ENCODE assay signal across 9 cellular contexts in the genomic region with DNA sequence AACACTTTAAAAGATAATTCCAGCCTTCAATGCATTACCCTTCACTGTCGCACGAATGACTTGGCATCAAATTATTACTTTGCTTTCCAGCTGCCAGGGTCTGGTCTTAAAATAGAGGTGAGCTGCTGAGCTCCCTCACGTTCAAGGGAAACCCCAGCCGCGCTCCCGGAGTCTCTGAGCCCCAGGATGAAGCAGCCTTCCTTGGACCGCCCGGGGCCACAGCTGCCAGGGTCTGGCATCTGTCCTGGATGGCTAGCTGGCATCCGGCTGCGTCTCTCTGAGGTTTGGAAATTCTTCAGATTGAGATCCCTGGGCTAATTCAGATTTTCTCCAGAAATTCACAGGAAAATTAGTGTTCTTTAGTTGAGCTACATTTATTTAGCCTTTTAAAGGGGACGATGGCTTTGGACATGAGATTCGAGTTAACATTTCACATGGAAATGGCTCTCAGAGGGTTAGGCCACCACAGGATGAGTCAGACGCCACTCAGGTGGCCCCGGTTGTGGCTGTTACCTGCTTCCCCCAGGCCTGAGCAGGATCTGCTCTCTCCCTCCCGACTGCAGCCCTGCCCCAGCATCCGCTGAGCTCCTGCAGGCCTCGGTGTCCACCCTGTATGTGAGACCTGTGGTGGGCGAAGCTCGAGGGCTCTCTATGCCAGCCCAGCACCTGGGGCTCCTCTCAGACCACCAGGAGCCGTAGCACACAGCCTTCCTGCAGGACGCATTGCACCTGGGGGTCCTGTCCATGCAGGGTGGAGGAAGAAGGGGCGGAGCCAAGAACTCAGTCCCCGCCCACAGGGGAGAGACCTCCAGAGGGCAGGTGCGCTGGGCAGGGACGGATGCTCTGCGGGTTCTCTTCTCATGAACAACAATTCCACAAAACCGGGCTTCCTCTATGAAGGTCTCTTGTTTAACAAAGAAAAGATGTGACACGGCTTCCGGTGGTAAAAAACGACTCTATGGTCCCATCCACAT.
"Had no signal": no experiment of that assay in that cellular context is flagged by ENCODE, and none has a peak within 500 bp of the region (broad histone marks: within the 10 kb centered on the region; RNA-seq: fewer than 3 reads in every experiment).

No MANE protein-coding gene starts in this region.

- H3K9me3 Mint-ChIP-seq: activated CD4-positive, alpha-beta T cell treated with anti-CD3 and anti-CD28 coated beads, Interleukin-2, amount 10 ng/mL, durations not matched to agents 7 days and 5 days; activated T-helper 1 cell treated with anti-CD3 and anti-CD28 coated beads, Interleukin-12 subunit alpha, Interleukin-12 subunit beta, Interleukin-2, Interleukin-4 antibody, amounts not matched to agents 30 ng/mL and 10 ng/mL and 1 ng/mL, durations not matched to agents 14 hours and 24 hours and 36 hours; neural crest cell; stimulated activated memory B cell treated with anti-CD40 and anti-IgM and Interleukin-4, amounts not matched to agents 10 μg/mL and 1 μg/mL and 100 μg/mL, for 72 hours had no signal

- DNase-seq: activated CD4-positive, alpha-beta T cell treated with anti-CD3 and anti-CD28 coated beads, Interleukin-2, amount 10 ng/mL, durations not matched to agents 7 days and 5 days; activated CD8-positive, alpha-beta memory T cell treated with anti-CD3 and anti-CD28 coated beads for 24 hours; left ventricle myocardium inferior; mesendoderm had no signal

- H3K27ac Mint-ChIP-seq: activated T-helper 1 cell treated with anti-CD3 and anti-CD28 coated beads, Interleukin-12 subunit alpha, Interleukin-12 subunit beta, Interleukin-2, Interleukin-4 antibody, amounts not matched to agents 30 ng/mL and 10 ng/mL and 1 ng/mL, durations not matched to agents 14 hours and 24 hours and 36 hours; stimulated activated memory B cell treated with anti-CD40 and anti-IgM and Interleukin-4, amounts not matched to agents 10 μg/mL and 1 μg/mL and 100 μg/mL, for 72 hours had no signal

- H3K4me1 Mint-ChIP-seq: activated CD4-positive, alpha-beta T cell treated with anti-CD3 and anti-CD28 coated beads, Interleukin-2, amount 10 ng/mL, durations not matched to agents 7 days and 5 days; neural crest cell; stimulated activated memory B cell treated with anti-CD40 and anti-IgM and Interleukin-4, amounts not matched to agents 10 μg/mL and 1 μg/mL and 100 μg/mL, for 72 hours had no signal

- H3K4me3 ChIP-seq: hepatocyte, left ventricle myocardium inferior, tibial nerve had no signal

- H3K27ac ChIP-seq: hepatocyte, left ventricle myocardium inferior, tibial nerve had no signal

- ATAC-seq: stimulated activated memory B cell treated with anti-CD40 and anti-IgM and Interleukin-4, amounts not matched to agents 10 μg/mL and 1 μg/mL and 100 μg/mL, for 72 hours had no signal

- H3K27me3 ChIP-seq: hepatocyte, tibial nerve had no signal

- H3K27me3 Mint-ChIP-seq: activated CD4-positive, alpha-beta T cell treated with anti-CD3 and anti-CD28 coated beads, Interleukin-2, amount 10 ng/mL, durations not matched to agents 7 days and 5 days; stimulated activated memory B cell treated with anti-CD40 and anti-IgM and Interleukin-4, amounts not matched to agents 10 μg/mL and 1 μg/mL and 100 μg/mL, for 72 hours had no signal

- H3K4me3 Mint-ChIP-seq: activated CD4-positive, alpha-beta T cell treated with anti-CD3 and anti-CD28 coated beads, Interleukin-2, amount 10 ng/mL, durations not matched to agents 7 days and 5 days; activated T-helper 1 cell treated with anti-CD3 and anti-CD28 coated beads, Interleukin-12 subunit alpha, Interleukin-12 subunit beta, Interleukin-2, Interleukin-4 antibody, amounts not matched to agents 30 ng/mL and 10 ng/mL and 1 ng/mL, durations not matched to agents 14 hours and 24 hours and 36 hours; neural crest cell; stimulated activated memory B cell treated with anti-CD40 and anti-IgM and Interleukin-4, amounts not matched to agents 10 μg/mL and 1 μg/mL and 100 μg/mL, for 72 hours had no signal
